17 cellular contexts compared by ENCODE assay signal in genomic region chr1:184367427-184368038, GRCh38. TPM values are rescaled to one million over a fixed set of nuclear protein-coding genes. Genes with fewer than 3 reads are reported as not detected.
"Had no signal": no experiment of that assay in that cellular context is flagged by ENCODE, and none has a peak within 500 bp of the region (broad histone marks: within the 10 kb centered on the region; RNA-seq: fewer than 3 reads in every experiment).

No MANE protein-coding gene starts in this region.

- H3K27ac ChIP-seq: colonic mucosa, esophagus squamous epithelium, foreskin keratinocyte, neutrophil, right atrium auricular region had no signal

- FAIRE-seq: islet of Langerhans, small intestine had no signal

- DNase-seq: colonic mucosa; dermis blood vessel endothelial cell; esophagus squamous epithelium; foreskin keratinocyte; head of caudate nucleus; hippocampal formation; kidney glomerular epithelial cell; mesendoderm; naive thymus-derived CD4-positive, alpha-beta T cell; nephron progenitor cell; posterior cingulate gyrus; small intestine; stimulated activated CD4-positive, alpha-beta T cell treated with anti-CD3 and anti-CD28 coated beads, Interleukin-2, amount 100 ng/mL, for 48 hours; stimulated activated naive CD4-positive, alpha-beta T cell treated with Interleukin-2 at 50 U/mL for 16 hours had no signal

- H3K9me3 ChIP-seq: colonic mucosa, esophagus squamous epithelium, neutrophil, right atrium auricular region had no signal

- H3K27me3 ChIP-seq: colonic mucosa, foreskin keratinocyte, neutrophil, right atrium auricular region had no signal

- H3K36me3 ChIP-seq: colonic mucosa, esophagus squamous epithelium, neutrophil, right atrium auricular region had no signal

- ATAC-seq: foreskin keratinocyte; naive thymus-derived CD4-positive, alpha-beta T cell had no signal

- H3K4me3 ChIP-seq: colonic mucosa, esophagus squamous epithelium, right atrium auricular region had no signal

- H3K4me1 ChIP-seq: esophagus squamous epithelium, foreskin keratinocyte, right atrium auricular region had no signal

RNA-seq across cellular contexts. Expression of gene C1orf21, which starts 19.3 kb away (rescaled TPM):
- polyA plus RNA-seq: naive thymus-derived CD4-positive, alpha-beta T cell had no signal
